In genomic region chrX:9231491-9231890, GRCh38 we compare ENCODE assay signal across 19 cellular contexts.
DNase-seq lines count a peak whose midpoint lies in the region; ATAC-seq and TF ChIP-seq lines count a peak whose summit lies in the region.
"Had no signal": no experiment of that assay in that cellular context is flagged by ENCODE, and none has a peak within 500 bp of the region (broad histone marks: within the 10 kb centered on the region; RNA-seq: fewer than 3 reads in every experiment).

No MANE protein-coding gene starts in this region.

- ATAC-seq in activated CD8-positive, alpha-beta memory T cell treated with anti-CD3 and anti-CD28 coated beads, Interleukin-2, amount 10 ng/mL, durations not matched to agents 7 days and 5 days: peak; percentile 49
- peak; percentile 90 for ATAC-seq in PC-3
- peak; percentile 93 for ATAC-seq in stimulated activated effector memory CD8-positive, alpha-beta T cell treated with anti-CD3 and anti-CD28 coated beads, Interleukin-12 subunit alpha, Interleukin-12 subunit beta, amount 100 ng/mL, for 72 hours
- ATAC-seq: stimulated activated memory B cell treated with anti-CD40 and anti-IgM and Interleukin-4, amounts not matched to agents 10 μg/mL and 1 μg/mL and 100 μg/mL, for 72 hours had no signal

- peak overlapping the region; percentile 54 for H3K27ac ChIP-seq in PC-3 (ENCODE audit: low read length)
- H3K27ac ChIP-seq: colonic mucosa, neutrophil had no signal

- no peak overlapping the region for H3K9ac ChIP-seq in PC-3 (ENCODE audit: low read length)

- BruUV-seq in PC-3 (replicated peaks; lab: Mats Ljungman, UMichigan): no TSS peak

- no peaks in the 10 kb centered on the region for H3K9me2 ChIP-seq in PC-3 (replicated peaks; ENCODE audit: low read length)

- no peak for DNase-seq in activated CD8-positive, alpha-beta memory T cell treated with anti-CD3 and anti-CD28 coated beads, Interleukin-2, amount 10 ng/mL, durations not matched to agents 7 days and 5 days
- DNase-seq in activated CD8-positive, alpha-beta memory T cell treated with anti-CD3 and anti-CD28 coated beads, Interleukin-2, amount 50 U/mL, for 48 hours: no peak
- DNase-seq in PC-3 (peak; percentile 77), cardiac fibroblast (ENCODE audit: low read depth in 2 of 2) (peak; percentile 0 to 53), amniotic stem cell (lab: John Stamatoyannopoulos, UW) (no peak), dedifferentiated amniotic fluid mesenchymal stem cell (ENCODE audit: extremely low spot score) (no peak), GM03348 (ENCODE audit: low spot score) (no peak)
- no peak for DNase-seq in stimulated activated effector memory CD8-positive, alpha-beta T cell treated with anti-CD3 and anti-CD28 coated beads, Interleukin-12 subunit alpha, Interleukin-12 subunit beta, amount 100 ng/mL, for 72 hours (ENCODE audit: low spot score in 2 of 2)
- DNase-seq: activated CD4-positive, alpha-beta T cell treated with anti-CD3 and anti-CD28 coated beads, Interleukin-2, amount 50 U/mL, for 48 hours; CD4-positive, CD25-positive, alpha-beta regulatory T cell; colonic mucosa; DMS53; H7; NCI-H2029; NK-92 treated with Interleukin-12 subunit alpha and Interleukin-12 subunit beta, amount 100 ng/mL, for 24 hours; RPMI8226 had no signal

- H3K4me3 Mint-ChIP-seq in activated CD8-positive, alpha-beta memory T cell treated with anti-CD3 and anti-CD28 coated beads, Interleukin-2, amount 10 ng/mL, durations not matched to agents 7 days and 5 days: no peak overlapping the region
- no peak overlapping the region for H3K4me3 Mint-ChIP-seq in stimulated activated effector memory CD8-positive, alpha-beta T cell treated with anti-CD3 and anti-CD28 coated beads, Interleukin-12 subunit alpha, Interleukin-12 subunit beta, amount 100 ng/mL, for 72 hours
- H3K4me3 Mint-ChIP-seq: CD4-positive, CD25-positive, alpha-beta regulatory T cell; IgD-negative memory B cell; stimulated activated memory B cell treated with anti-CD40 and anti-IgM and Interleukin-4, amounts not matched to agents 10 μg/mL and 1 μg/mL and 100 μg/mL, for 72 hours had no signal

- no peaks in the 10 kb centered on the region for H4K20me1 ChIP-seq in PC-3 (ENCODE audit: low read length)

- no peak overlapping the region for H3K27ac Mint-ChIP-seq in activated CD8-positive, alpha-beta memory T cell treated with anti-CD3 and anti-CD28 coated beads, Interleukin-2, amount 10 ng/mL, durations not matched to agents 7 days and 5 days
- H3K27ac Mint-ChIP-seq in stimulated activated effector memory CD8-positive, alpha-beta T cell treated with anti-CD3 and anti-CD28 coated beads, Interleukin-12 subunit alpha, Interleukin-12 subunit beta, amount 100 ng/mL, for 72 hours: no peak overlapping the region
- H3K27ac Mint-ChIP-seq: CD4-positive, CD25-positive, alpha-beta regulatory T cell; IgD-negative memory B cell; stimulated activated memory B cell treated with anti-CD40 and anti-IgM and Interleukin-4, amounts not matched to agents 10 μg/mL and 1 μg/mL and 100 μg/mL, for 72 hours had no signal

- H3K9me3 Mint-ChIP-seq in activated CD8-positive, alpha-beta memory T cell treated with anti-CD3 and anti-CD28 coated beads, Interleukin-2, amount 10 ng/mL, durations not matched to agents 7 days and 5 days (ENCODE audit: low read depth): no peaks in the 10 kb centered on the region
- no peaks in the 10 kb centered on the region for H3K9me3 Mint-ChIP-seq in stimulated activated effector memory CD8-positive, alpha-beta T cell treated with anti-CD3 and anti-CD28 coated beads, Interleukin-12 subunit alpha, Interleukin-12 subunit beta, amount 100 ng/mL, for 72 hours
- H3K9me3 Mint-ChIP-seq: stimulated activated memory B cell treated with anti-CD40 and anti-IgM and Interleukin-4, amounts not matched to agents 10 μg/mL and 1 μg/mL and 100 μg/mL, for 72 hours had no signal

- peak overlapping the region; percentile 1; the same call in 1 of the 2 replicates for H3K4me2 ChIP-seq in PC-3 (ENCODE audit: low read length)

- POLR2A ChIA-PET in PC-3 (lab: Charles Lee; ENCODE audit: unreplicated experiment): no interaction called here

- no peaks in the 10 kb centered on the region for H3K27me3 ChIP-seq in PC-3 (ENCODE audit: low read length)
- H3K27me3 ChIP-seq: colonic mucosa, neutrophil had no signal

- H2AFZ ChIP-seq in PC-3 (ENCODE audit: low read length): peak overlapping the region; percentile 48

- intact Hi-C loops in PC-3 (cut with micrococcal nuclease): loop anchor here (5.0 kb wide), 1 partner anchor 111 kb away; no protein-coding TSS in a partner anchor

- H3K4me1 Mint-ChIP-seq in activated CD8-positive, alpha-beta memory T cell treated with anti-CD3 and anti-CD28 coated beads, Interleukin-2, amount 10 ng/mL, durations not matched to agents 7 days and 5 days: peaks cover 10% of the 10 kb centered on the region
- H3K4me1 Mint-ChIP-seq in stimulated activated effector memory CD8-positive, alpha-beta T cell treated with anti-CD3 and anti-CD28 coated beads, Interleukin-12 subunit alpha, Interleukin-12 subunit beta, amount 100 ng/mL, for 72 hours: peaks cover 9% of the 10 kb centered on the region
- H3K4me1 Mint-ChIP-seq: IgD-negative memory B cell; stimulated activated memory B cell treated with anti-CD40 and anti-IgM and Interleukin-4, amounts not matched to agents 10 μg/mL and 1 μg/mL and 100 μg/mL, for 72 hours had no signal

- TF ChIP-seq CTCF in PC-3 (conservative IDR thresholded peaks at IDR 0.05; ENCODE audit: low read depth, low read length) (no peak), cardiac fibroblast (IDR thresholded peaks at IDR 0.05; ENCODE audit: low read depth, low read length) (no peak)

- H3K4me3 ChIP-seq in PC-3 (ENCODE audit: low read length) (no peak overlapping the region), cardiac fibroblast (replicated peaks in 1 of 2; ENCODE audit: low read depth in 2 of 2, low read length in 2 of 2) (no peak overlapping the region)
- H3K4me3 ChIP-seq: colonic mucosa had no signal

- no peaks in the 10 kb centered on the region for H3K36me3 ChIP-seq in PC-3 (ENCODE audit: low read depth, low read length)
- H3K36me3 ChIP-seq: colonic mucosa, neutrophil had no signal

- peaks cover 28% of the 10 kb centered on the region for H3K4me1 ChIP-seq in PC-3 (ENCODE audit: insufficient read depth, low read length)
- H3K4me1 ChIP-seq: colonic mucosa had no signal

- CTCF ChIA-PET in activated CD8-positive, alpha-beta memory T cell treated with anti-CD3 and anti-CD28 coated beads, Interleukin-2, amount 10 ng/mL, durations not matched to agents 7 days and 5 days (lab: Charles Lee): no interaction called here
- CTCF ChIA-PET in PC-3 (lab: Charles Lee): no interaction called here

- no peaks in the 10 kb centered on the region for H3K79me2 ChIP-seq in PC-3 (ENCODE audit: low read length)

- no peaks in the 10 kb centered on the region for H3K9me3 ChIP-seq in PC-3 (ENCODE audit: low read length)
- H3K9me3 ChIP-seq: colonic mucosa, neutrophil had no signal

- H3K36me3 Mint-ChIP-seq in activated CD8-positive, alpha-beta memory T cell treated with anti-CD3 and anti-CD28 coated beads, Interleukin-2, amount 10 ng/mL, durations not matched to agents 7 days and 5 days: peaks cover 2% of the 10 kb centered on the region
- H3K36me3 Mint-ChIP-seq in stimulated activated effector memory CD8-positive, alpha-beta T cell treated with anti-CD3 and anti-CD28 coated beads, Interleukin-12 subunit alpha, Interleukin-12 subunit beta, amount 100 ng/mL, for 72 hours: no peaks in the 10 kb centered on the region
- H3K36me3 Mint-ChIP-seq: CD4-positive, CD25-positive, alpha-beta regulatory T cell; IgD-negative memory B cell; stimulated activated memory B cell treated with anti-CD40 and anti-IgM and Interleukin-4, amounts not matched to agents 10 μg/mL and 1 μg/mL and 100 μg/mL, for 72 hours had no signal

- H3K27me3 Mint-ChIP-seq in activated CD8-positive, alpha-beta memory T cell treated with anti-CD3 and anti-CD28 coated beads, Interleukin-2, amount 10 ng/mL, durations not matched to agents 7 days and 5 days: no peaks in the 10 kb centered on the region
- H3K27me3 Mint-ChIP-seq: IgD-negative memory B cell; stimulated activated memory B cell treated with anti-CD40 and anti-IgM and Interleukin-4, amounts not matched to agents 10 μg/mL and 1 μg/mL and 100 μg/mL, for 72 hours had no signal

- no peaks in the 10 kb centered on the region for H3F3A ChIP-seq in PC-3 (ENCODE audit: low read length, unreplicated experiment)

Comparison
In these comparisons a context has a peak if more than half of its experiments do, and no peak if none do; other contexts are left out.
1. DNase-seq: peak in PC-3 (single experiment) and cardiac fibroblast (2 of 2); none in activated CD8-positive, alpha-beta memory T cell treated with anti-CD3 and anti-CD28 coated beads, Interleukin-2, amount 10 ng/mL, durations not matched to agents 7 days and 5 days (single experiment), activated CD8-positive, alpha-beta memory T cell treated with anti-CD3 and anti-CD28 coated beads, Interleukin-2, amount 50 U/mL, for 48 hours (single experiment), stimulated activated effector memory CD8-positive, alpha-beta T cell treated with anti-CD3 and anti-CD28 coated beads, Interleukin-12 subunit alpha, Interleukin-12 subunit beta, amount 100 ng/mL, for 72 hours (0 of 2), amniotic stem cell (single experiment), dedifferentiated amniotic fluid mesenchymal stem cell (single experiment) and GM03348 (single experiment).
2. Peak in every context shown above with its lines, with median percentiles within 50 percentile points of each other: ATAC-seq.